In the genomic region with DNA sequence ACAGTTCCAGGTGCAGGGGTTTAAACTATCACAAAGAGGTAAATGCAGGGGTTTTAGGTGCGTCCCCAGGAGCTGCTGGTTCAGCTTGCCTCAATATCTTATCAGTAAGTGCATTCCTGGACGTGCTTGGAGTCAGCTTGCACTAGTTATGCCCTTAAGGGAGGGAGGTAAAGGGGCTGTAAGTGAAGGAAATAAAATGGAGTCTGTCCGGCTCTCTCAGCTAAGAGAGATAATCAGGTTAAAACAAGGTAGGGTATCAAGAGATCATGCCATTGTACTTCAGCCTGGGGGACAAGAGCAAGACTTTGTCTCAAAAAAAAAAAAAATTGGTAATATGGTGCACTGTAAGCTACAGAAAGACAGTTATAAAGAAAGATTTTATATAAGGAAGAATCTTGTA, we compare ENCODE assay signal across 18 cellular contexts.
"Had no signal": no experiment of that assay in that cellular context is flagged by ENCODE, and none has a peak within 500 bp of the region (broad histone marks: within the 10 kb centered on the region; RNA-seq: fewer than 3 reads in every experiment).

No MANE protein-coding gene starts in this region.

- H3K9me3 Mint-ChIP-seq: activated naive CD4-positive, alpha-beta T cell treated with anti-CD3 and anti-CD28 coated beads for 36 hours; activated T-cell treated with anti-CD3 and anti-CD28 coated beads, Interleukin-2, amount 50 U/mL, for 4 hours; IgD-negative memory B cell had no signal

- H3K27ac ChIP-seq: brain microvascular endothelial cell, SJCRH30 had no signal

- H3K4me3 Mint-ChIP-seq: activated naive CD4-positive, alpha-beta T cell treated with anti-CD3 and anti-CD28 coated beads for 36 hours; activated naive CD8-positive, alpha-beta T cell; activated T-cell treated with anti-CD3 and anti-CD28 coated beads, Interleukin-2, amount 50 U/mL, for 4 hours; IgD-negative memory B cell; T-helper 1 cell treated with Interleukin-12 subunit alpha and Interleukin-12 subunit beta and Interleukin-4 antibody, amounts not matched to agents 30 μg/mL and 1 μg/mL, for 36 hours had no signal

- H3K27me3 Mint-ChIP-seq: activated naive CD8-positive, alpha-beta T cell had no signal

- H3K4me1 ChIP-seq: SJCRH30 had no signal

- ATAC-seq: activated CD4-positive, CD25-positive, alpha-beta regulatory T cell treated with anti-CD3 and anti-CD28 coated beads, Interleukin-2, amount 50 U/mL, for 24 hours; activated T-cell treated with anti-CD3 and anti-CD28 coated beads, Interleukin-2, amount 50 U/mL, for 4 hours; Right ventricle myocardium inferior had no signal

- H3K4me3 ChIP-seq: SJCRH30 had no signal

- H3K36me3 ChIP-seq: brain microvascular endothelial cell, SJCRH30 had no signal

- H3K27me3 ChIP-seq: brain microvascular endothelial cell, SJCRH30 had no signal

- DNase-seq: activated CD4-positive, alpha-beta T cell treated with anti-CD3 and anti-CD28 coated beads, Interleukin-2, amount 50 U/mL, for 4 hours; activated CD8-positive, alpha-beta memory T cell treated with anti-CD3 and anti-CD28 coated beads for 24 hours; activated effector memory CD4-positive, alpha-beta T cell treated with anti-CD3 and anti-CD28 coated beads, Interleukin-2, amount 50 U/mL, for 16 hours; activated naive CD4-positive, alpha-beta T cell treated with anti-CD3 and anti-CD28 coated beads for 36 hours; activated T-cell treated with anti-CD3 and anti-CD28 coated beads, Interleukin-2, amount 50 U/mL, for 4 hours; brain microvascular endothelial cell; cerebellar nuclear complex; MM.1S; NCI-H1105; NCI-H1436; NCI-H1694 treated with DMSO at 0.1 percent for 48 hours; NCI-H2081 had no signal

- H3K27ac Mint-ChIP-seq: activated naive CD4-positive, alpha-beta T cell treated with anti-CD3 and anti-CD28 coated beads for 36 hours; activated naive CD8-positive, alpha-beta T cell; IgD-negative memory B cell; T-helper 1 cell treated with Interleukin-12 subunit alpha and Interleukin-12 subunit beta and Interleukin-4 antibody, amounts not matched to agents 30 μg/mL and 1 μg/mL, for 36 hours had no signal

- H3K9me3 ChIP-seq: SJCRH30 had no signal

- H3K4me1 Mint-ChIP-seq: IgD-negative memory B cell had no signal
